Comparison of ENCODE assay signal across 1 cellular context in the genomic region with DNA sequence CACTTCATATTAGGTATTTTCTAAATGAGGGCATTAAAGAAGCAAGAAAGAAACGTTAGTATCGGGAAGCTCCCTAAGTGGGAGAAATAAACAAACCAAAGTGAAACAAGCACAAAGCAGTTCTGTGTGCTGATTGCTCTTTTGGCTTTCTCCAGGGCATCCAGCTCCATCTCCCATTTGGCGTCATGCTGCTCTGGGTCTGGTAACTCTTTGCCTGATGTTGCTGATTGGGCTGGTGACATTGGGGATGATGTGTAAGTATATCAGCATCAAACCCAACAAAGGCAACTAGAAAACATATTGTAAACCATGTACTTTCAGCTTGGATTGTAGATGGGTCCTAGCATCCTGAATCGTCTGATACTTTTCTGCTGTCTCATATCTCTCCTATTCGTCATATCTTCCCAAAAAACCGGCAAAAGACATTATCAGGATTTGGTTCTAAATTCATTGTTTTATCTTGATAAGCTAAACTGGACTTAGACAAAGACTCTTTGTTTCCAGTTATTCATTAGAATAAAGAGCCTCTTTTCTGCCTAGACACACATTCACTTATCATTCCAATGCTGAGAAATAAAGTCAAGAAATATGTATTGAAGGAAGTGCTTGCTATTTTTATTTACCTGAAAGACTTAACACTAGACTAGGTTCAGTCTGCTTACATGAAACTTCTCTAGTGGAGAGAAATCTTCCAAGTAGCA.
TF ChIP-seq lines count a peak whose summit lies in the region.

No MANE protein-coding gene starts in this region.

TF ChIP-seq in GM23338, 12 proteins besides CTCF, POLR2A, EP300 and RAD21 (continued from another document):
- TF ChIP-seq, protein P1, sequence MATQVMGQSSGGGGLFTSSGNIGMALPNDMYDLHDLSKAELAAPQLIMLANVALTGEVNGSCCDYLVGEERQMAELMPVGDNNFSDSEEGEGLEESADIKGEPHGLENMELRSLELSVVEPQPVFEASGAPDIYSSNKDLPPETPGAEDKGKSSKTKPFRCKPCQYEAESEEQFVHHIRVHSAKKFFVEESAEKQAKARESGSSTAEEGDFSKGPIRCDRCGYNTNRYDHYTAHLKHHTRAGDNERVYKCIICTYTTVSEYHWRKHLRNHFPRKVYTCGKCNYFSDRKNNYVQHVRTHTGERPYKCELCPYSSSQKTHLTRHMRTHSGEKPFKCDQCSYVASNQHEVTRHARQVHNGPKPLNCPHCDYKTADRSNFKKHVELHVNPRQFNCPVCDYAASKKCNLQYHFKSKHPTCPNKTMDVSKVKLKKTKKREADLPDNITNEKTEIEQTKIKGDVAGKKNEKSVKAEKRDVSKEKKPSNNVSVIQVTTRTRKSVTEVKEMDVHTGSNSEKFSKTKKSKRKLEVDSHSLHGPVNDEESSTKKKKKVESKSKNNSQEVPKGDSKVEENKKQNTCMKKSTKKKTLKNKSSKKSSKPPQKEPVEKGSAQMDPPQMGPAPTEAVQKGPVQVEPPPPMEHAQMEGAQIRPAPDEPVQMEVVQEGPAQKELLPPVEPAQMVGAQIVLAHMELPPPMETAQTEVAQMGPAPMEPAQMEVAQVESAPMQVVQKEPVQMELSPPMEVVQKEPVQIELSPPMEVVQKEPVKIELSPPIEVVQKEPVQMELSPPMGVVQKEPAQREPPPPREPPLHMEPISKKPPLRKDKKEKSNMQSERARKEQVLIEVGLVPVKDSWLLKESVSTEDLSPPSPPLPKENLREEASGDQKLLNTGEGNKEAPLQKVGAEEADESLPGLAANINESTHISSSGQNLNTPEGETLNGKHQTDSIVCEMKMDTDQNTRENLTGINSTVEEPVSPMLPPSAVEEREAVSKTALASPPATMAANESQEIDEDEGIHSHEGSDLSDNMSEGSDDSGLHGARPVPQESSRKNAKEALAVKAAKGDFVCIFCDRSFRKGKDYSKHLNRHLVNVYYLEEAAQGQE (IDR thresholded peaks at IDR 0.05; ENCODE audit: unreplicated experiment) = no peak
- TF ChIP-seq EZH2phosphoT487 (IDR thresholded peaks at IDR 0.05; ENCODE audit: unreplicated experiment) (no peak), CREB1 (CRISPR knock-in tag; IDR thresholded peaks at IDR 0.05; ENCODE audit: low read depth) (no peak), NANOG (IDR thresholded peaks at IDR 0.05; ENCODE audit: borderline replicate concordance) (no peak), EZH2 (IDR thresholded peaks at IDR 0.05; ENCODE audit: low read depth, unreplicated experiment) (no peak), STAT1 (IDR thresholded peaks at IDR 0.05; ENCODE audit: unreplicated experiment) (no peak), ZNF331 (CRISPR knock-in tag; IDR thresholded peaks at IDR 0.05; ENCODE audit: low read depth) (no peak)
